Comparison of ENCODE assay signal across 1 cellular context in genomic region chr6:155174576-155175174, GRCh38.
TF ChIP-seq lines count a peak whose summit lies in the region.

No MANE protein-coding gene starts in this region.

TF ChIP-seq in HCT116, 20 proteins besides CTCF, POLR2A, EP300 and RAD21 (continued from another document):
- no peak for TF ChIP-seq ZBTB33 (IDR thresholded peaks at IDR 0.05; ENCODE audit: extremely low read depth, insufficient replicate concordance, low read length)
- no peak for TF ChIP-seq SP1 (IDR thresholded peaks at IDR 0.05; ENCODE audit: low read depth)
- no peak for TF ChIP-seq MAX (IDR thresholded peaks at IDR 0.05)
- TF ChIP-seq SRF (IDR thresholded peaks at IDR 0.05; ENCODE audit: low read depth) = no peak
- TF ChIP-seq EGR1 (IDR thresholded peaks at IDR 0.05; ENCODE audit: low read depth) = no peak
- no peak for TF ChIP-seq ZNF274 (IDR thresholded peaks at IDR 0.05; ENCODE audit: low read depth, low read length)
- no peak for TF ChIP-seq JUND (IDR thresholded peaks at IDR 0.05)
- TF ChIP-seq TCF7L2 (IDR thresholded peaks at IDR 0.05; ENCODE audit: borderline replicate concordance, extremely low read depth, insufficient read depth, insufficient read length) = no peak
- TF ChIP-seq CEBPB (IDR thresholded peaks at IDR 0.05; ENCODE audit: low read depth) = no peak
- TF ChIP-seq CBX3 (IDR thresholded peaks at IDR 0.05; ENCODE audit: low read depth) = no peak
- TF ChIP-seq, protein P1, sequence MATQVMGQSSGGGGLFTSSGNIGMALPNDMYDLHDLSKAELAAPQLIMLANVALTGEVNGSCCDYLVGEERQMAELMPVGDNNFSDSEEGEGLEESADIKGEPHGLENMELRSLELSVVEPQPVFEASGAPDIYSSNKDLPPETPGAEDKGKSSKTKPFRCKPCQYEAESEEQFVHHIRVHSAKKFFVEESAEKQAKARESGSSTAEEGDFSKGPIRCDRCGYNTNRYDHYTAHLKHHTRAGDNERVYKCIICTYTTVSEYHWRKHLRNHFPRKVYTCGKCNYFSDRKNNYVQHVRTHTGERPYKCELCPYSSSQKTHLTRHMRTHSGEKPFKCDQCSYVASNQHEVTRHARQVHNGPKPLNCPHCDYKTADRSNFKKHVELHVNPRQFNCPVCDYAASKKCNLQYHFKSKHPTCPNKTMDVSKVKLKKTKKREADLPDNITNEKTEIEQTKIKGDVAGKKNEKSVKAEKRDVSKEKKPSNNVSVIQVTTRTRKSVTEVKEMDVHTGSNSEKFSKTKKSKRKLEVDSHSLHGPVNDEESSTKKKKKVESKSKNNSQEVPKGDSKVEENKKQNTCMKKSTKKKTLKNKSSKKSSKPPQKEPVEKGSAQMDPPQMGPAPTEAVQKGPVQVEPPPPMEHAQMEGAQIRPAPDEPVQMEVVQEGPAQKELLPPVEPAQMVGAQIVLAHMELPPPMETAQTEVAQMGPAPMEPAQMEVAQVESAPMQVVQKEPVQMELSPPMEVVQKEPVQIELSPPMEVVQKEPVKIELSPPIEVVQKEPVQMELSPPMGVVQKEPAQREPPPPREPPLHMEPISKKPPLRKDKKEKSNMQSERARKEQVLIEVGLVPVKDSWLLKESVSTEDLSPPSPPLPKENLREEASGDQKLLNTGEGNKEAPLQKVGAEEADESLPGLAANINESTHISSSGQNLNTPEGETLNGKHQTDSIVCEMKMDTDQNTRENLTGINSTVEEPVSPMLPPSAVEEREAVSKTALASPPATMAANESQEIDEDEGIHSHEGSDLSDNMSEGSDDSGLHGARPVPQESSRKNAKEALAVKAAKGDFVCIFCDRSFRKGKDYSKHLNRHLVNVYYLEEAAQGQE (IDR thresholded peaks at IDR 0.05; ENCODE audit: low read depth) = no peak
- TF ChIP-seq SIN3A (IDR thresholded peaks at IDR 0.05; ENCODE audit: low read depth) = no peak
